In genomic region chr10:94363251-94363565, GRCh38 we compare ENCODE assay signal across 8 cellular contexts. TPM values are rescaled to one million over a fixed set of nuclear protein-coding genes. Genes with fewer than 3 reads are reported as not detected.
DNase-seq lines count a peak whose midpoint lies in the region; ATAC-seq and TF ChIP-seq lines count a peak whose summit lies in the region.

No MANE protein-coding gene starts in this region.

- no peaks in the 10 kb centered on the region for H3K9me3 Mint-ChIP-seq in activated CD8-positive, alpha-beta memory T cell treated with anti-CD3 and anti-CD28 coated beads, Interleukin-2, amount 10 ng/mL, durations not matched to agents 7 days and 5 days (ENCODE audit: low read depth)
- no peaks in the 10 kb centered on the region for H3K9me3 Mint-ChIP-seq in effector memory CD8-positive, alpha-beta T cell

- 0 out of 2 replicates have a peak, but pooled peaks cover under 1% of the 10 kb centered on the region for H3K36me3 ChIP-seq in KMS-11 (ENCODE audit: insufficient read depth)
- no peaks in the 10 kb centered on the region for H3K36me3 ChIP-seq in neutrophil

- H3K4me1 ChIP-seq in KMS-11 (ENCODE audit: low read depth, poor library complexity, severe bottlenecking) (peaks cover 17% of the 10 kb centered on the region), neutrophil (ENCODE audit: control insufficient read depth in 1 of 2, insufficient read depth in 1 of 2, low read depth in 1 of 2, low read length in 1 of 2) (peaks cover 11 to 16% of the 10 kb centered on the region in 2 experiments)

- H3K9me3 ChIP-seq in neutrophil: no peaks in the 10 kb centered on the region

- peak overlapping the region; percentile 91 for H3K27ac Mint-ChIP-seq in activated CD8-positive, alpha-beta memory T cell treated with anti-CD3 and anti-CD28 coated beads, Interleukin-2, amount 10 ng/mL, durations not matched to agents 7 days and 5 days
- peak overlapping the region; percentile 96 to 99 for H3K27ac Mint-ChIP-seq in effector memory CD8-positive, alpha-beta T cell

- CTCF ChIA-PET in activated CD8-positive, alpha-beta memory T cell treated with anti-CD3 and anti-CD28 coated beads, Interleukin-2, amount 10 ng/mL, durations not matched to agents 7 days and 5 days (lab: Charles Lee): interaction anchor here (0.8 to 2.0 kb wide), 7 partner anchors 10 to 81 kb away, joined by 3 to 12 read pairs (median 3); no protein-coding TSS in a partner anchor

- peak overlapping the region; percentile 57; the same call in 1 of the 2 replicates for H3K27ac ChIP-seq in KMS-11
- no peak overlapping the region for H3K27ac ChIP-seq in neutrophil

- H3K4me3 Mint-ChIP-seq in activated CD8-positive, alpha-beta memory T cell treated with anti-CD3 and anti-CD28 coated beads, Interleukin-2, amount 10 ng/mL, durations not matched to agents 7 days and 5 days: peak overlapping the region; percentile 95
- H3K4me3 Mint-ChIP-seq in effector memory CD8-positive, alpha-beta T cell: peak overlapping the region; percentile 91 to 98

- peaks cover 30% of the 10 kb centered on the region for H3K4me1 Mint-ChIP-seq in activated CD8-positive, alpha-beta memory T cell treated with anti-CD3 and anti-CD28 coated beads, Interleukin-2, amount 10 ng/mL, durations not matched to agents 7 days and 5 days
- peaks cover 20 to 27% of the 10 kb centered on the region in 2 donors for H3K4me1 Mint-ChIP-seq in effector memory CD8-positive, alpha-beta T cell (ENCODE audit: low read depth in 2 of 2)

- peak overlapping the region; percentile 98 for H2AFZ ChIP-seq in KMS-11 (ENCODE audit: low read depth)

- H3K36me3 Mint-ChIP-seq in activated CD8-positive, alpha-beta memory T cell treated with anti-CD3 and anti-CD28 coated beads, Interleukin-2, amount 10 ng/mL, durations not matched to agents 7 days and 5 days: peaks cover 17% of the 10 kb centered on the region
- peaks cover 5% of the 10 kb centered on the region for H3K36me3 Mint-ChIP-seq in effector memory CD8-positive, alpha-beta T cell (ENCODE audit: insufficient read depth)

- no peak for ATAC-seq in activated CD8-positive, alpha-beta memory T cell treated with anti-CD3 and anti-CD28 coated beads, Interleukin-2, amount 10 ng/mL, durations not matched to agents 7 days and 5 days
- peak; percentile 18 for ATAC-seq in effector memory CD8-positive, alpha-beta T cell (replicated peaks)
- no peak for ATAC-seq in GM21619 (IDR thresholded peaks at IDR 0.05; ENCODE audit: unreplicated experiment)

- H4K20me1 ChIP-seq in KMS-11 (ENCODE audit: insufficient read depth): 0 out of 2 replicates have a peak, but pooled peaks cover 3% of the 10 kb centered on the region

- no peaks in the 10 kb centered on the region for H3K27me3 ChIP-seq in KMS-11 (ENCODE audit: insufficient read depth, low read depth)
- H3K27me3 ChIP-seq in neutrophil: peaks cover 36% of the 10 kb centered on the region

- peaks cover 15% of the 10 kb centered on the region for H3K27me3 Mint-ChIP-seq in activated CD8-positive, alpha-beta memory T cell treated with anti-CD3 and anti-CD28 coated beads, Interleukin-2, amount 10 ng/mL, durations not matched to agents 7 days and 5 days
- peaks cover 14 to 15% of the 10 kb centered on the region in 2 donors for H3K27me3 Mint-ChIP-seq in effector memory CD8-positive, alpha-beta T cell

- H3K79me2 ChIP-seq in KMS-11 (ENCODE audit: insufficient read depth, low read depth): peaks cover 31% of the 10 kb centered on the region

- no peak; the same call in 1 of the 2 replicates for TF ChIP-seq CTCF in KMS-11 (conservative IDR thresholded peaks at IDR 0.05; ENCODE audit: low read depth, low read length)
- TF ChIP-seq CTCF in neutrophil (IDR thresholded peaks at IDR 0.05): no peak

- H3K4me2 ChIP-seq in KMS-11: peak overlapping the region; percentile 77; the same call in 1 of the 2 replicates

- H3K4me3 ChIP-seq in KMS-11 (IDR thresholded peaks at IDR 0.05; ENCODE audit: insufficient read depth, low read depth, low read length) (no peak overlapping the region), neutrophil (ENCODE audit: low read depth in 1 of 2, low read length in 1 of 2) (peak overlapping the region; percentile 71 to 83)

- no peak for DNase-seq in activated CD8-positive, alpha-beta memory T cell treated with anti-CD3 and anti-CD28 coated beads, Interleukin-2, amount 10 ng/mL, durations not matched to agents 7 days and 5 days
- DNase-seq in activated CD8-positive, alpha-beta memory T cell treated with anti-CD3 and anti-CD28 coated beads for 24 hours: no peak
- DNase-seq in effector memory CD8-positive, alpha-beta T cell: no peak
- no peak for DNase-seq in glomerular visceral epithelial cell (ENCODE audit: extremely low spot score)
- no peak for DNase-seq in activated CD4-positive, alpha-beta T cell treated with anti-CD3 and anti-CD28 coated beads, Interleukin-2, amount 50 U/mL, for 4 hours

- H3K9ac ChIP-seq in KMS-11: peak overlapping the region; percentile 74

RNA-seq across cellular contexts. Expression of gene NOC3L, which starts 0.5 kb away (rescaled TPM):
- total RNA-seq in activated CD8-positive, alpha-beta memory T cell treated with anti-CD3 and anti-CD28 coated beads, Interleukin-2, amount 10 ng/mL, durations not matched to agents 7 days and 5 days: 10 to 100 TPM; 25.6 to 31.4 TPM

RNA-seq across cellular contexts. Expression of gene TBC1D12, which starts 39.1 kb away (rescaled TPM):
- total RNA-seq in activated CD8-positive, alpha-beta memory T cell treated with anti-CD3 and anti-CD28 coated beads, Interleukin-2, amount 10 ng/mL, durations not matched to agents 7 days and 5 days: under 1 TPM; 0.12 to 0.96 TPM
